1 cellular context compared by ENCODE assay signal in the genomic region with DNA sequence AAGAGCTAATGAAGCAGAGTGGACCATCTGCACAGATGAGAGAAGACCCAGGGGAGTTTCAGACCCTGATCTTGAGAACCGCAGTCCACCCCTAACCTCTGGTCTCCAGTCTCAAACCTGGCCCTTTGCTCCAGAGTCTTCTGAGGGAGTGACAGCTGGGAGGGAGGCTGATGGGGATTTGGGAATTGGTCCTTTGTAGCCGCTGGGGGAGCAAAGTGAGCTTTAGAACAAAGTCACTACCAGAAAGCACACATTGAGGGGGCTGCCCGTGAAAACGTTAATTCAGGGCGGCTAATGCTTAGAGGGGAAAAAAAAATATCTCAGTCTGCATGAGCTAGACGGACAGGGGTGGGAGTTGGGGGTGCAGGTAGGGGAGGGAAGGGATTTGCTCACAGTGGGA.
TF ChIP-seq lines count a peak whose summit lies in the region.

No MANE protein-coding gene starts in this region.

TF ChIP-seq in IMR-90, 13 proteins besides CTCF, POLR2A, EP300 and RAD21 (continued from another document):
- TF ChIP-seq, protein P1, sequence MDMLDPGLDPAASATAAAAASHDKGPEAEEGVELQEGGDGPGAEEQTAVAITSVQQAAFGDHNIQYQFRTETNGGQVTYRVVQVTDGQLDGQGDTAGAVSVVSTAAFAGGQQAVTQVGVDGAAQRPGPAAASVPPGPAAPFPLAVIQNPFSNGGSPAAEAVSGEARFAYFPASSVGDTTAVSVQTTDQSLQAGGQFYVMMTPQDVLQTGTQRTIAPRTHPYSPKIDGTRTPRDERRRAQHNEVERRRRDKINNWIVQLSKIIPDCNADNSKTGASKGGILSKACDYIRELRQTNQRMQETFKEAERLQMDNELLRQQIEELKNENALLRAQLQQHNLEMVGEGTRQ (IDR thresholded peaks at IDR 0.05; ENCODE audit: low read depth, low read length): no peak
- no peak for TF ChIP-seq MXI1 (IDR thresholded peaks at IDR 0.05; ENCODE audit: borderline replicate concordance, low read depth, low read length)
- TF ChIP-seq BHLHE40 (IDR thresholded peaks at IDR 0.05; ENCODE audit: low read depth, low read length): no peak
TF ChIP-seq in IMR-90: peak in this region for 0.
